Comparison of ENCODE assay signal across 17 cellular contexts in the genomic region with DNA sequence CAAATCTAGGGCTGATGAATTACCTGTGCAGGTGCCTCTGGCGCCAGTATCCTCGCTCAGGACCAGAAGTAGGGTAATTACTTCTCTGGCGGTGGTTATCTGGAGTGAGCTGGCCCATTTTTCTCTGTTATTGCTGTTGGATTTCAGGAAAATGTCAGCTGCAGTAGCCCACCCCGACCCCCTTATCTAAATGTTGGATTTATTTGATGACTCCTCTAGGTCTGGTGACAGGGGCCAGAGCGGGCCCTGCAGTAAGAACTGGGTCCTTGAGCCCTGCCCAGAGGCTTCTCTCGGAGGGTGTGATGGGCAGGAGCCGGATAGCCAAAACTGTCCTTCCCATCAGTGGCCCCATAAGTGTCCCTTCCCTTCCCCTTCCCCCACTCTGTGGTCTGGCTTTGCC.
DNase-seq lines count a peak whose midpoint lies in the region; ATAC-seq and TF ChIP-seq lines count a peak whose summit lies in the region.
"Had no signal": no experiment of that assay in that cellular context is flagged by ENCODE, and none has a peak within 500 bp of the region (broad histone marks: within the 10 kb centered on the region; RNA-seq: fewer than 3 reads in every experiment).

No MANE protein-coding gene starts in this region.

- H3K36me3 ChIP-seq in endodermal cell (ENCODE audit: control insufficient read depth, insufficient read depth, low read length) = no peaks in the 10 kb centered on the region

- H3K27me3 Mint-ChIP-seq in endodermal cell (ENCODE audit: insufficient read depth) = peaks cover 7% of the 10 kb centered on the region
- peaks cover 8% of the 10 kb centered on the region for H3K27me3 Mint-ChIP-seq in osteocyte (ENCODE audit: unreplicated experiment)

- 96 to 100% methylated on average over 1 to 7 of the region's 7 CpGs for WGBS in endodermal cell (ENCODE audit: insufficient coverage in 1 of 2, insufficient read length in 1 of 2), 2 experiments

- H3K4me3 ChIP-seq in endodermal cell (ENCODE audit: low read length) = no peak overlapping the region
- H3K4me3 ChIP-seq: A549, GM23338 had no signal

- H3K4me1 ChIP-seq in endodermal cell (ENCODE audit: control insufficient read depth, insufficient read depth, low read length) = no peaks in the 10 kb centered on the region
- H3K4me1 ChIP-seq: A549, Caco-2 had no signal

- H3K9me3 ChIP-seq in endodermal cell (ENCODE audit: control insufficient read depth, low read length) = no peaks in the 10 kb centered on the region
- H3K9me3 ChIP-seq: A549, Caco-2 had no signal

- no peak for TF ChIP-seq POLR2A in GM18505 (IDR thresholded peaks at IDR 0.05; ENCODE audit: borderline replicate concordance, extremely low read depth, insufficient read depth, insufficient read length)

- TF ChIP-seq CTCF in endodermal cell (conservative IDR thresholded peaks at IDR 0.05) (no peak), osteocyte (IDR thresholded peaks at IDR 0.05) (no peak)

- H3K36me3 Mint-ChIP-seq in endodermal cell (ENCODE audit: low read depth) = no peaks in the 10 kb centered on the region
- H3K36me3 Mint-ChIP-seq in osteocyte (ENCODE audit: unreplicated experiment) = no peaks in the 10 kb centered on the region

- no peaks in the 10 kb centered on the region for H3K4me1 Mint-ChIP-seq in endodermal cell
- H3K4me1 Mint-ChIP-seq in osteocyte (ENCODE audit: unreplicated experiment) = no peaks in the 10 kb centered on the region
- H3K4me1 Mint-ChIP-seq: GM23338 had no signal

- H3K9ac ChIP-seq in endodermal cell (ENCODE audit: extremely low read depth, low read length, poor library complexity, severe bottlenecking) = no peak overlapping the region

- H3K9me3 Mint-ChIP-seq in endodermal cell = no peaks in the 10 kb centered on the region
- H3K9me3 Mint-ChIP-seq in osteocyte (ENCODE audit: unreplicated experiment) = no peaks in the 10 kb centered on the region
- H3K9me3 Mint-ChIP-seq: CD4-positive, alpha-beta T cell had no signal

- no peaks in the 10 kb centered on the region for H3K27me3 ChIP-seq in endodermal cell (ENCODE audit: control insufficient read depth, insufficient read depth, low read length, poor library complexity, severe bottlenecking)

- ATAC-seq in GM18505 (IDR thresholded peaks at IDR 0.05; ENCODE audit: unreplicated experiment) = no peak
- ATAC-seq: A549, GM23338 had no signal

- no peak overlapping the region for H3K4me3 Mint-ChIP-seq in endodermal cell
- no peak overlapping the region for H3K4me3 Mint-ChIP-seq in osteocyte (ENCODE audit: unreplicated experiment)
- H3K4me3 Mint-ChIP-seq: CD4-positive, alpha-beta T cell; GM23338 had no signal

- no peak overlapping the region for H3K27ac Mint-ChIP-seq in endodermal cell
- no peak overlapping the region for H3K27ac Mint-ChIP-seq in osteocyte (ENCODE audit: unreplicated experiment)
- H3K27ac Mint-ChIP-seq: CD4-positive, alpha-beta T cell; GM23338 had no signal

- peak; percentile 15 for DNase-seq in activated CD8-positive, alpha-beta memory T cell treated with anti-CD3 and anti-CD28 coated beads for 24 hours
- DNase-seq in activated CD8-positive, alpha-beta memory T cell treated with anti-CD3 and anti-CD28 coated beads, Interleukin-2, amount 50 U/mL, for 48 hours = no peak
- DNase-seq in endodermal cell = peak; percentile 17
- peak; percentile 66 for DNase-seq in osteocyte (ENCODE audit: extremely low spot score, unreplicated experiment)
- DNase-seq in NCI-H2227 (lab: John Stamatoyannopoulos, UW; ENCODE audit: unreplicated experiment) = no peak
- no peak for DNase-seq in NCI-H226
- DNase-seq: AML-193; Caco-2; CD4-positive, alpha-beta T cell; GDM1; HCEC 1CT had no signal

- H3K27ac ChIP-seq in endodermal cell (ENCODE audit: low read depth, low read length) = no peak overlapping the region
- H3K27ac ChIP-seq: 22Rv1, A549, C4-2B, HL-60 had no signal

Comparison
In these comparisons a context has a peak if more than half of its experiments do, and no peak if none do; other contexts are left out.
1. DNase-seq: peak in activated CD8-positive, alpha-beta memory T cell treated with anti-CD3 and anti-CD28 coated beads for 24 hours (single experiment), endodermal cell (single experiment) and osteocyte (single experiment); none in activated CD8-positive, alpha-beta memory T cell treated with anti-CD3 and anti-CD28 coated beads, Interleukin-2, amount 50 U/mL, for 48 hours (single experiment), NCI-H2227 (single experiment) and NCI-H226 (single experiment).